In genomic region chr1:211910917-211911485, GRCh38 we compare ENCODE assay signal across 16 cellular contexts.
A peak's percentile ranks its signal among the peaks of the same experiment; 100 is the strongest.
DNase-seq lines count a peak whose midpoint lies in the region; ATAC-seq, FAIRE-seq and TF ChIP-seq lines count a peak whose summit lies in the region.
"Had no signal": no experiment of that assay in that cellular context is flagged by ENCODE, and none has a peak within 500 bp of the region (broad histone marks: within the 10 kb centered on the region; RNA-seq: fewer than 3 reads in every experiment).

No MANE protein-coding gene starts in this region.

- no peaks in the 10 kb centered on the region for H3K9me3 ChIP-seq in mucosa of descending colon
- H3K9me3 ChIP-seq: esophagus muscularis mucosa had no signal

- no peaks in the 10 kb centered on the region for H3K27me3 ChIP-seq in bronchial epithelial cell (ENCODE audit: control insufficient read depth, insufficient read depth, low read length)

- TF ChIP-seq POLR2A in GM12891 (IDR thresholded peaks at IDR 0.05; ENCODE audit: low read depth, low read length) (no peak), NB4 (IDR thresholded peaks at IDR 0.05; ENCODE audit: extremely low read depth, insufficient read length) (no peak)

- no peak overlapping the region for H3K4me3 ChIP-seq in NB4 (ENCODE audit: low read depth, low read length)
- no peak overlapping the region for H3K4me3 ChIP-seq in bronchial epithelial cell (ENCODE audit: low read depth, low read length)
- H3K4me3 ChIP-seq in mucosa of descending colon, result no peak overlapping the region
- H3K4me3 ChIP-seq: cardiac muscle cell, esophagus muscularis mucosa had no signal

- FAIRE-seq in GM12891 (lab: Jason Lieb, UNC), result no peak
- peak; percentile 28 for FAIRE-seq in bronchial epithelial cell (lab: Jason Lieb, UNC)
- FAIRE-seq: islet of Langerhans had no signal

- intact Hi-C loops in mucosa of descending colon (cut with DNase I, micrococcal nuclease), result no loop called here

- DNase-seq in GM12891 (ENCODE audit: insufficient read length, low spot score) (no peak), NB4 (ENCODE audit: low read depth) (peak; percentile 60), bronchial epithelial cell (ENCODE audit: low read depth) (no peak), mucosa of descending colon (no peak), ecto neural progenitor cell (ENCODE audit: low spot score) (no peak), kidney glomerular epithelial cell (lab: John Stamatoyannopoulos, UW) (no peak), NCI-H2107 (lab: John Stamatoyannopoulos, UW) (no peak)
- DNase-seq: mesenchymal stem cell; natural killer cell; NCI-H1694; NCI-H345; stimulated activated CD4-positive, alpha-beta T cell treated with anti-CD3 and anti-CD28 coated beads, Interleukin-2, amount 100 ng/mL, for 48 hours had no signal

- TF ChIP-seq CTCF in NB4 (IDR thresholded peaks at IDR 0.05; ENCODE audit: low read depth, low read length) (no peak), bronchial epithelial cell (IDR thresholded peaks at IDR 0.05; ENCODE audit: insufficient read depth, low read length, severe bottlenecking) (no peak), mucosa of descending colon (IDR thresholded peaks at IDR 0.05) (no peak)

- H3K4me1 ChIP-seq in mucosa of descending colon (ENCODE audit: low read depth), result peaks cover 17% of the 10 kb centered on the region
- H3K4me1 ChIP-seq: parathyroid adenoma had no signal

- no peaks in the 10 kb centered on the region for H3K36me3 ChIP-seq in bronchial epithelial cell (ENCODE audit: control insufficient read depth, insufficient read depth, low read length)
- no peaks in the 10 kb centered on the region for H3K36me3 ChIP-seq in mucosa of descending colon (ENCODE audit: low read depth)
- H3K36me3 ChIP-seq: cardiac muscle cell, esophagus muscularis mucosa had no signal

- peak; percentile 12 for ATAC-seq in mucosa of descending colon

TF ChIP-seq in GM12891, 5 proteins besides CTCF, POLR2A, EP300 and RAD21:
- TF ChIP-seq SPI1 (IDR thresholded peaks at IDR 0.05; ENCODE audit: low read depth, low read length) (peak; percentile 34; the same call in 1 of the 2 replicates), POLR2AphosphoS5 (IDR thresholded peaks at IDR 0.05; ENCODE audit: low read depth, low read length) (no peak)
